In genomic region chr2:203897544-203897943, GRCh38 we compare ENCODE assay signal across 28 cellular contexts. TPM values are rescaled to one million over a fixed set of nuclear protein-coding genes. Genes with fewer than 3 reads are reported as not detected.
DNase-seq lines count a peak whose midpoint lies in the region; ATAC-seq and TF ChIP-seq lines count a peak whose summit lies in the region.
"Had no signal": no experiment of that assay in that cellular context is flagged by ENCODE, and none has a peak within 500 bp of the region (broad histone marks: within the 10 kb centered on the region; RNA-seq: fewer than 3 reads in every experiment).

No MANE protein-coding gene starts in this region.

- H3K27ac Mint-ChIP-seq in activated T-cell treated with anti-CD3 and anti-CD28 coated beads, Interleukin-2, amount 50 U/mL, for 72 hours, result peak overlapping the region; percentile 73
- H3K27ac Mint-ChIP-seq: CD8-positive, alpha-beta T cell; endodermal cell had no signal

- TF ChIP-seq EP300 in transverse colon (IDR thresholded peaks at IDR 0.05; ENCODE audit: low read depth), result no peak

- intact Hi-C loops in transverse colon (cut with DNase I; ENCODE audit: low total_unique reads), result no loop called here

- peaks cover 8% of the 10 kb centered on the region; the same call in 1 of the 2 replicates for H3K9me3 ChIP-seq in OCI-LY3 (ENCODE audit: insufficient read depth, low read length)
- peaks cover 7 to 14% of the 10 kb centered on the region in 2 donors for H3K9me3 ChIP-seq in transverse colon
- H3K9me3 ChIP-seq: SJSA1 had no signal

- H3K27me3 ChIP-seq in OCI-LY3 (ENCODE audit: low read depth, low read length) (no peaks in the 10 kb centered on the region), transverse colon (no peaks in the 10 kb centered on the region)
- H3K27me3 ChIP-seq: SJSA1, spleen had no signal

- H3K36me3 Mint-ChIP-seq in activated T-cell treated with anti-CD3 and anti-CD28 coated beads, Interleukin-2, amount 50 U/mL, for 72 hours (ENCODE audit: insufficient read depth in 2 of 2), result peaks cover 14 to 19% of the 10 kb centered on the region in 2 donors
- H3K36me3 Mint-ChIP-seq in activated T-cell treated with anti-CD3 and anti-CD28 coated beads, Interleukin-2, amount 50 U/mL, for 4 hours (ENCODE audit: insufficient read depth), result peaks cover 3% of the 10 kb centered on the region

- H4K20me1 ChIP-seq in OCI-LY3 (ENCODE audit: insufficient read depth, low read length), result no peaks in the 10 kb centered on the region

- no peaks in the 10 kb centered on the region for H3K27me3 Mint-ChIP-seq in activated T-cell treated with anti-CD3 and anti-CD28 coated beads, Interleukin-2, amount 50 U/mL, for 72 hours (ENCODE audit: low read depth)
- H3K27me3 Mint-ChIP-seq in activated T-cell treated with anti-CD3 and anti-CD28 coated beads, Interleukin-2, amount 50 U/mL, for 4 hours (ENCODE audit: low read depth), result no peaks in the 10 kb centered on the region

- 58 to 76% methylated on average over 2 of the region's 2 CpGs for WGBS in transverse colon (ENCODE audit: low coverage in 1 of 2), 2 donors

- peaks cover 51% of the 10 kb centered on the region for H3K4me1 ChIP-seq in OCI-LY3 (ENCODE audit: low read length)
- H3K4me1 ChIP-seq in transverse colon, result peaks cover 0 to 13% (median 7%) of the 10 kb centered on the region in 4 donors
- H3K4me1 ChIP-seq: lower lobe of right lung, SJSA1 had no signal

- no peak for TF ChIP-seq POLR2A in transverse colon (IDR thresholded peaks at IDR 0.05)

- no peaks in the 10 kb centered on the region for H3K79me2 ChIP-seq in OCI-LY3 (ENCODE audit: low read length)

- H3K4me1 Mint-ChIP-seq in activated T-cell treated with anti-CD3 and anti-CD28 coated beads, Interleukin-2, amount 50 U/mL, for 72 hours (ENCODE audit: low read depth), result peaks cover 66% of the 10 kb centered on the region
- H3K4me1 Mint-ChIP-seq in activated T-cell treated with anti-CD3 and anti-CD28 coated beads, Interleukin-2, amount 50 U/mL, for 4 hours (ENCODE audit: low read depth), result peaks cover 25% of the 10 kb centered on the region
- H3K4me1 Mint-ChIP-seq: endodermal cell had no signal

- no peak overlapping the region for H2AFZ ChIP-seq in OCI-LY3 (ENCODE audit: low read depth, low read length)

- ATAC-seq in activated T-cell treated with anti-CD3 and anti-CD28 coated beads, Interleukin-2, amount 50 U/mL, for 72 hours (replicated peaks in 1 of 2), result no peak
- no peak for ATAC-seq in activated T-cell treated with anti-CD3 and anti-CD28 coated beads, Interleukin-2, amount 50 U/mL, for 4 hours
- ATAC-seq in HG02759 (IDR thresholded peaks at IDR 0.05; ENCODE audit: unreplicated experiment), result no peak
- ATAC-seq: CD8-positive, alpha-beta T cell had no signal

- peak overlapping the region in 1 of 2 donors; percentile 63 for H3K4me3 Mint-ChIP-seq in activated T-cell treated with anti-CD3 and anti-CD28 coated beads, Interleukin-2, amount 50 U/mL, for 72 hours
- H3K4me3 Mint-ChIP-seq in activated T-cell treated with anti-CD3 and anti-CD28 coated beads, Interleukin-2, amount 50 U/mL, for 4 hours, result no peak overlapping the region
- H3K4me3 Mint-ChIP-seq: CD8-positive, alpha-beta T cell; endodermal cell; nephron had no signal

- no peak for DNase-seq in activated T-cell treated with anti-CD3 and anti-CD28 coated beads, Interleukin-2, amount 50 U/mL, for 72 hours
- DNase-seq in activated T-cell treated with anti-CD3 and anti-CD28 coated beads, Interleukin-2, amount 50 U/mL, for 4 hours, result no peak
- DNase-seq in germinal center (ENCODE audit: low spot score) (peak; percentile 11), transverse colon (no peak), activated gamma-delta T cell (lab: John Stamatoyannopoulos, UW) (no peak), GOT3 (lab: John Stamatoyannopoulos, UW) (no peak)
- DNase-seq: activated CD4-positive, alpha-beta T cell treated with anti-CD3 and anti-CD28 coated beads for 1 hour; activated naive CD4-positive, alpha-beta T cell treated with anti-CD3 and anti-CD28 coated beads, Interleukin-2, amount 50 U/mL, for 16 hours; CD8-positive, alpha-beta T cell; DMS53; endodermal cell; head of caudate nucleus; lower lobe of right lung; NCI-H1694; NCI-H226; spleen; T-helper 9 cell had no signal

- H3K27ac ChIP-seq in OCI-LY3 (ENCODE audit: low read length), result peak overlapping the region; percentile 75
- H3K27ac ChIP-seq in transverse colon, result peak overlapping the region; percentile 27 to 53 (median 39)
- H3K27ac ChIP-seq: lower lobe of right lung, SJSA1, thoracic aorta had no signal

- H3K36me3 ChIP-seq in OCI-LY3 (replicated peaks; ENCODE audit: low read depth, low read length) (peaks cover 5% of the 10 kb centered on the region), transverse colon (no peaks in the 10 kb centered on the region)
- H3K36me3 ChIP-seq: lower lobe of right lung, SJSA1, spleen, thoracic aorta had no signal

- H3K9ac ChIP-seq in OCI-LY3 (ENCODE audit: low read length), result peak overlapping the region; percentile 53

- H3K4me3 ChIP-seq in OCI-LY3 (ENCODE audit: low read length), result peak overlapping the region; percentile 33; the same call in 1 of the 2 replicates
- no peak overlapping the region for H3K4me3 ChIP-seq in transverse colon
- H3K4me3 ChIP-seq: lower lobe of right lung, SJSA1, spleen, thoracic aorta had no signal

- peaks cover 11 to 12% of the 10 kb centered on the region in 2 donors for H3K9me3 Mint-ChIP-seq in activated T-cell treated with anti-CD3 and anti-CD28 coated beads, Interleukin-2, amount 50 U/mL, for 72 hours
- H3K9me3 Mint-ChIP-seq in activated T-cell treated with anti-CD3 and anti-CD28 coated beads, Interleukin-2, amount 50 U/mL, for 4 hours, result peaks cover 20% of the 10 kb centered on the region

- in situ Hi-C loops in transverse colon (cut with MboI; ENCODE audit: low pct_ligation_motif_present in 1 of 4, low pct_unique_long_range_greater_than_20kb in 1 of 4, low sequenced_read_pairs in 3 of 4), result no loop called here

- peak overlapping the region; percentile 69 for H3K4me2 ChIP-seq in OCI-LY3 (ENCODE audit: low read length)

- TF ChIP-seq CTCF in OCI-LY3 (IDR thresholded peaks at IDR 0.05; ENCODE audit: low read depth, low read length) (no peak), transverse colon (IDR thresholded peaks at IDR 0.05) (no peak)

RNA-seq across cellular contexts. Expression of gene CTLA4, which starts 30.0 kb away (rescaled TPM):
- total RNA-seq in activated T-cell treated with anti-CD3 and anti-CD28 coated beads, Interleukin-2, amount 50 U/mL, for 72 hours, result 100 to 1,000 TPM; 132 to 254 TPM
- total RNA-seq in activated T-cell treated with anti-CD3 and anti-CD28 coated beads, Interleukin-2, amount 50 U/mL, for 4 hours, result 100 to 1,000 TPM; 221 to 307 (median 278) TPM
- total RNA-seq in transverse colon, result 1 to 10 TPM in 1 of 4 donors, not detected in 3; 2.5 TPM
- total RNA-seq: A673, astrocyte, endodermal cell, fibroblast of lung, HT-29, LHCN-M2, posterior vena cava, SJSA1 had no signal

RNA-seq across cellular contexts. Expression of gene ICOS, which starts 39.0 kb away (rescaled TPM):
- total RNA-seq in activated T-cell treated with anti-CD3 and anti-CD28 coated beads, Interleukin-2, amount 50 U/mL, for 72 hours, result 100 to 1,000 TPM; 145 to 196 TPM
- 100 to 1,000 TPM; 161 to 213 (median 177) TPM for total RNA-seq in activated T-cell treated with anti-CD3 and anti-CD28 coated beads, Interleukin-2, amount 50 U/mL, for 4 hours
- 1 to 10 TPM in 1 of 4 donors, under 1 TPM in 2, not detected in 1; 0.41 to 1.3 (median 0.60) TPM for total RNA-seq in transverse colon
- total RNA-seq: A673, astrocyte, endodermal cell, fibroblast of lung, HT-29, LHCN-M2, SJSA1 had no signal

Comparison
In these comparisons a context has a peak if more than half of its experiments do, and no peak if none do; other contexts are left out.
1. RNA of gene CTLA4, which starts 30.0 kb away (total RNA-seq): 221 to 307 TPM in activated T-cell treated with anti-CD3 and anti-CD28 coated beads, Interleukin-2, amount 50 U/mL, for 4 hours and 132 to 254 TPM in activated T-cell treated with anti-CD3 and anti-CD28 coated beads, Interleukin-2, amount 50 U/mL, for 72 hours; 2.5 TPM in transverse colon; every median in the first group is over 10 times any median in the second.
2. RNA of gene ICOS, which starts 39.0 kb away (total RNA-seq): 145 to 196 TPM in activated T-cell treated with anti-CD3 and anti-CD28 coated beads, Interleukin-2, amount 50 U/mL, for 72 hours and 161 to 213 TPM in activated T-cell treated with anti-CD3 and anti-CD28 coated beads, Interleukin-2, amount 50 U/mL, for 4 hours; 0.41 to 1.3 TPM in transverse colon; every median in the first group is over 10 times any median in the second.